ENCODE assay signal across 14 cellular contexts in the genomic region with DNA sequence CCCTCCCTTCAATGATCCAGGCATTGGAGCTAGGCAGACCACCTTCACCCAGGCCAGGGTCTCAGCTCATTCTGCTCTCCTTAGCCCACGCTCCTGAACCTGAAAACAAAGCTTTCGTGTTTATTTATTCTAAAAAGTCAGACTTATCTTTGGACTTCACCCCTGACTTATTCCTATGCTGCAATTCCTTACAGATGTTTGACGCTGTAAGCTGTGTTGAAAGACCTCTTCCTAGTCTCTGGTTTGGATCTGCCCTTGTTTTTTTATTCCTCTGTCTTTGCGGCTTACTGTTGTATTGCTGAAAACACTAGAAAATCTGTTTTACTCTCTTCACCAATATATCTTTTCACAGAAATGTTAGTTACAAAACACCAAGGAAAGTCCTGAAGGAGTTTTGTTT. TPM values are rescaled to one million over a fixed set of nuclear protein-coding genes. Genes with fewer than 3 reads are reported as not detected.
A peak's percentile ranks its signal among the peaks of the same experiment; 100 is the strongest.
DNase-seq lines count a peak whose midpoint lies in the region; ATAC-seq and TF ChIP-seq lines count a peak whose summit lies in the region.
"Had no signal": no experiment of that assay in that cellular context is flagged by ENCODE, and none has a peak within 500 bp of the region (broad histone marks: within the 10 kb centered on the region; RNA-seq: fewer than 3 reads in every experiment).

No MANE protein-coding gene starts in this region.

- peaks cover 3% of the 10 kb centered on the region for H3K9me3 Mint-ChIP-seq in activated CD4-positive, alpha-beta T cell treated with anti-CD3 and anti-CD28 coated beads, Interleukin-2, amount 10 ng/mL, durations not matched to agents 24 days and 14 days
- no peaks in the 10 kb centered on the region for H3K9me3 Mint-ChIP-seq in activated CD4-positive, alpha-beta T cell treated with anti-CD3 and anti-CD28 coated beads for 36 hours (ENCODE audit: low read depth)

- H3K4me3 ChIP-seq in ascending aorta, result no peak overlapping the region
- H3K4me3 ChIP-seq in foreskin fibroblast (ENCODE audit: low read depth in 1 of 2, low read length in 2 of 2), result no peak overlapping the region
- H3K4me3 ChIP-seq in thoracic aorta, result no peak overlapping the region

- POLR2A ChIA-PET in activated CD4-positive, alpha-beta T cell treated with anti-CD3 and anti-CD28 coated beads for 36 hours (lab: Charles Lee), result no interaction called here

- CTCF ChIA-PET in activated CD4-positive, alpha-beta T cell treated with anti-CD3 and anti-CD28 coated beads for 36 hours (lab: Charles Lee), result interaction anchor here (0.5 to 1.2 kb wide), 3 partner anchors 20 to 357 kb away, joined by 3 read pairs; no protein-coding TSS in a partner anchor

- no peaks in the 10 kb centered on the region for H3K9me3 ChIP-seq in ascending aorta
- no peaks in the 10 kb centered on the region for H3K9me3 ChIP-seq in thoracic aorta

- H3K36me3 ChIP-seq in ascending aorta (peaks cover 18 to 29% of the 10 kb centered on the region in 2 donors), thoracic aorta (peaks cover 11% of the 10 kb centered on the region)

- H3K36me3 Mint-ChIP-seq in activated CD4-positive, alpha-beta T cell treated with anti-CD3 and anti-CD28 coated beads, Interleukin-2, amount 10 ng/mL, durations not matched to agents 24 days and 14 days (ENCODE audit: low read depth), result peaks cover 26% of the 10 kb centered on the region
- no peaks in the 10 kb centered on the region for H3K36me3 Mint-ChIP-seq in activated CD4-positive, alpha-beta T cell treated with anti-CD3 and anti-CD28 coated beads for 36 hours (ENCODE audit: low read depth)

- DNase-seq in activated CD4-positive, alpha-beta T cell treated with anti-CD3 and anti-CD28 coated beads, Interleukin-2, amount 10 ng/mL, durations not matched to agents 24 days and 14 days, result no peak
- no peak for DNase-seq in activated CD4-positive, alpha-beta T cell treated with anti-CD3 and anti-CD28 coated beads for 36 hours
- DNase-seq in ascending aorta (ENCODE audit: low spot score in 2 of 2), result no peak
- DNase-seq in foreskin fibroblast, result peak; percentile 37 to 65
- DNase-seq in thoracic aorta (ENCODE audit: low spot score), result no peak
- DNase-seq: activated CD4-positive, CD25-positive, alpha-beta regulatory T cell treated with anti-CD3 and anti-CD28 coated beads, Interleukin-2, amount 50 U/mL, for 72 hours; activated gamma-delta T cell treated with Interleukin-2 at 50 U/mL for 16 hours; Karpas-422; NCI-H2029 had no signal

- intact Hi-C loops in activated CD4-positive, alpha-beta T cell treated with anti-CD3 and anti-CD28 coated beads, Interleukin-2, amount 10 ng/mL, durations not matched to agents 24 days and 14 days (cut with micrococcal nuclease), result no loop called here
- intact Hi-C loops in activated CD4-positive, alpha-beta T cell treated with anti-CD3 and anti-CD28 coated beads for 36 hours (cut with DNase I, micrococcal nuclease), result no loop called here
- intact Hi-C loops in ascending aorta (cut with DNase I), result loop anchor here (5.0 kb wide), 4 partner anchors 66 to 179 kb away; partner anchors contain the start of gene RNF111

- H3K4me1 Mint-ChIP-seq in activated CD4-positive, alpha-beta T cell treated with anti-CD3 and anti-CD28 coated beads, Interleukin-2, amount 10 ng/mL, durations not matched to agents 24 days and 14 days, result peaks cover 17% of the 10 kb centered on the region
- H3K4me1 Mint-ChIP-seq in activated CD4-positive, alpha-beta T cell treated with anti-CD3 and anti-CD28 coated beads for 36 hours, result peaks cover 5% of the 10 kb centered on the region

- no peaks in the 10 kb centered on the region for H3K27me3 ChIP-seq in ascending aorta
- no peaks in the 10 kb centered on the region for H3K27me3 ChIP-seq in thoracic aorta (replicated peaks; ENCODE audit: insufficient read depth)

- no peak overlapping the region for H3K4me3 Mint-ChIP-seq in activated CD4-positive, alpha-beta T cell treated with anti-CD3 and anti-CD28 coated beads, Interleukin-2, amount 10 ng/mL, durations not matched to agents 24 days and 14 days
- H3K4me3 Mint-ChIP-seq in activated CD4-positive, alpha-beta T cell treated with anti-CD3 and anti-CD28 coated beads for 36 hours, result no peak overlapping the region

- no peak for ATAC-seq in activated CD4-positive, alpha-beta T cell treated with anti-CD3 and anti-CD28 coated beads for 36 hours
- no peak for ATAC-seq in thoracic aorta (ENCODE audit: insufficient number of reproducible peaks, low FRiP score, low read depth)
- no peak for ATAC-seq in HG02623 (IDR thresholded peaks at IDR 0.05; ENCODE audit: unreplicated experiment)
- ATAC-seq in GM19324 (IDR thresholded peaks at IDR 0.05; ENCODE audit: low FRiP score, unreplicated experiment), result no peak
- no peak for ATAC-seq in GM18519 (IDR thresholded peaks at IDR 0.05; ENCODE audit: low FRiP score, unreplicated experiment)
- ATAC-seq: SK-N-SH treated with all-trans-retinoic acid at 6 μM for 48 hours had no signal

- no peaks in the 10 kb centered on the region for H3K27me3 Mint-ChIP-seq in activated CD4-positive, alpha-beta T cell treated with anti-CD3 and anti-CD28 coated beads, Interleukin-2, amount 10 ng/mL, durations not matched to agents 24 days and 14 days
- H3K27me3 Mint-ChIP-seq in activated CD4-positive, alpha-beta T cell treated with anti-CD3 and anti-CD28 coated beads for 36 hours, result no peaks in the 10 kb centered on the region

- H3K27ac Mint-ChIP-seq in activated CD4-positive, alpha-beta T cell treated with anti-CD3 and anti-CD28 coated beads, Interleukin-2, amount 10 ng/mL, durations not matched to agents 24 days and 14 days, result peak overlapping the region; percentile 27
- no peak overlapping the region for H3K27ac Mint-ChIP-seq in activated CD4-positive, alpha-beta T cell treated with anti-CD3 and anti-CD28 coated beads for 36 hours

- TF ChIP-seq CTCF in ascending aorta (IDR thresholded peaks at IDR 0.05), result no peak
- no peak for TF ChIP-seq CTCF in foreskin fibroblast (IDR thresholded peaks at IDR 0.05; ENCODE audit: low read depth, low read length)
- TF ChIP-seq CTCF in thoracic aorta (IDR thresholded peaks at IDR 0.05), result no peak

- H3K27ac ChIP-seq in ascending aorta, result peak overlapping the region; percentile 92 to 97
- peak overlapping the region; percentile 55 to 73 for H3K27ac ChIP-seq in thoracic aorta

- H3K4me1 ChIP-seq in ascending aorta (peaks cover 13 to 59% of the 10 kb centered on the region in 2 donors), thoracic aorta (ENCODE audit: control insufficient read depth in 1 of 2, low read depth in 2 of 2) (peaks cover 44 to 56% of the 10 kb centered on the region in 2 donors)

RNA-seq across cellular contexts. Expression of gene LDHAL6B, which starts 40.5 kb away (rescaled TPM):
- total RNA-seq in activated CD4-positive, alpha-beta T cell treated with anti-CD3 and anti-CD28 coated beads, Interleukin-2, amount 10 ng/mL, durations not matched to agents 24 days and 14 days, result not detected in 2 replicates
- not detected for total RNA-seq in activated CD4-positive, alpha-beta T cell treated with anti-CD3 and anti-CD28 coated beads for 36 hours
- total RNA-seq in ascending aorta, result not detected
- total RNA-seq in thoracic aorta, result not detected
- total RNA-seq: Daoy had no signal

Comparison
In these comparisons a context has a peak if more than half of its experiments do, and no peak if none do; other contexts are left out.
1. DNase-seq: peak in foreskin fibroblast (2 of 2); none in activated CD4-positive, alpha-beta T cell treated with anti-CD3 and anti-CD28 coated beads, Interleukin-2, amount 10 ng/mL, durations not matched to agents 24 days and 14 days (single experiment), activated CD4-positive, alpha-beta T cell treated with anti-CD3 and anti-CD28 coated beads for 36 hours (single experiment), ascending aorta (0 of 2) and thoracic aorta (single experiment).